Comparison of ENCODE assay signal across 8 cellular contexts in genomic region chr3:179348325-179349013, GRCh38. TPM values are rescaled to one million over a fixed set of nuclear protein-coding genes. Genes with fewer than 3 reads are reported as not detected.
DNase-seq lines count a peak whose midpoint lies in the region; ATAC-seq, FAIRE-seq and TF ChIP-seq lines count a peak whose summit lies in the region.

No MANE protein-coding gene starts in this region.

- no peaks in the 10 kb centered on the region for H3K36me3 Mint-ChIP-seq in IgD-negative memory B cell

- peak; percentile 66 for ATAC-seq in GM21528 (IDR thresholded peaks at IDR 0.05; ENCODE audit: low FRiP score, unreplicated experiment)
- peak; percentile 49 to 60 for ATAC-seq in lower lobe of right lung
- ATAC-seq in aorta (ENCODE audit: low FRiP score) = no peak

- no peak for TF ChIP-seq CTCF in GM12864 (IDR thresholded peaks at IDR 0.05; ENCODE audit: low read depth, low read length, missing control alignments)
- TF ChIP-seq CTCF in lower lobe of right lung (IDR thresholded peaks at IDR 0.05) = no peak

- H3K27ac ChIP-seq in lower lobe of right lung (peak overlapping the region; percentile 82), aorta (ENCODE audit: low read depth in 1 of 2, low read length in 2 of 2) (no peak overlapping the region)

- H3K27me3 ChIP-seq in lower lobe of right lung (ENCODE audit: low read depth) (no peaks in the 10 kb centered on the region), aorta (ENCODE audit: control insufficient read depth in 1 of 2, insufficient read depth in 2 of 2, low read length in 1 of 2) (no peaks in the 10 kb centered on the region)

- peaks cover 37% of the 10 kb centered on the region for H3K36me3 ChIP-seq in lower lobe of right lung
- H3K36me3 ChIP-seq in aorta (ENCODE audit: control insufficient read depth in 1 of 2, insufficient read depth in 2 of 2, low read length in 1 of 2) = peaks cover 0 to 6% of the 10 kb centered on the region in 2 donors

- H3K4me3 ChIP-seq in GM12864 (ENCODE audit: low read depth, low read length) = peak overlapping the region; percentile 98
- H3K4me3 ChIP-seq in lower lobe of right lung = peak overlapping the region; percentile 90
- H3K4me3 ChIP-seq in aorta (ENCODE audit: low read length in 2 of 2) = peak overlapping the region; percentile 40 to 70

- H3K4me1 ChIP-seq in lower lobe of right lung (peaks cover 17% of the 10 kb centered on the region), aorta (ENCODE audit: control insufficient read depth in 1 of 2, insufficient read depth in 2 of 2, low read length in 2 of 2) (no peaks in the 10 kb centered on the region)

- no peak for FAIRE-seq in HTR-8/SVneo (lab: Jason Lieb, UNC)

- intact Hi-C loops in lower lobe of right lung (cut with DNase I) (no loop called here), aorta (cut with DNase I) (loop anchor here in 1 of 2 donors (5.0 kb wide), 1 partner anchor 214 kb away; the partner anchor contains the start of gene ACTL6A)

- H3K9me3 Mint-ChIP-seq in IgD-negative memory B cell = no peaks in the 10 kb centered on the region

- DNase-seq in GM12864 (ENCODE audit: low read depth) = peak; percentile 73
- DNase-seq in astrocyte of the hippocampus (ENCODE audit: low read depth, low spot score) = peak; percentile 7
- no peak for DNase-seq in lower lobe of right lung
- DNase-seq in aorta = no peak
- DNase-seq in HTR-8/SVneo (ENCODE audit: insufficient read length, low spot score) = no peak
- no peak for DNase-seq in activated CD4-positive, alpha-beta T cell treated with anti-CD3 and anti-CD28 coated beads for 48 hours

- H3K9me3 ChIP-seq in lower lobe of right lung (no peaks in the 10 kb centered on the region), aorta (ENCODE audit: control insufficient read depth, low read length) (no peaks in the 10 kb centered on the region)

- peak overlapping the region; percentile 92 to 100 (median 98) for H3K4me3 Mint-ChIP-seq in IgD-negative memory B cell

- WGBS in aorta, 2 donors = 26% methylated on average over 5 of the region's 5 CpGs

- H3K27ac Mint-ChIP-seq in IgD-negative memory B cell = peak overlapping the region; percentile 72 to 98 (median 84)

- H3K27me3 Mint-ChIP-seq in IgD-negative memory B cell = no peaks in the 10 kb centered on the region

- H3K4me1 Mint-ChIP-seq in IgD-negative memory B cell = peaks cover 11 to 23% (median 15%) of the 10 kb centered on the region in 3 donors

RNA-seq across cellular contexts. Expression of gene MFN1, which starts 1.0 kb away (rescaled TPM):
- polyA plus RNA-seq in IgD-negative memory B cell = 12.8 TPM
- 45.9 TPM for total RNA-seq in lower lobe of right lung
- total RNA-seq in aorta = 10 to 100 TPM; 56.1 to 61.3 TPM
- polyA plus RNA-seq in aorta = 10 to 100 TPM in 1 of 2 donors, 1 to 10 TPM in 1; 9.9 to 25.3 TPM

RNA-seq across cellular contexts. Expression of gene ZNF639, which starts 25.6 kb away (rescaled TPM):
- 59.4 TPM for polyA plus RNA-seq in IgD-negative memory B cell
- 26.2 TPM for total RNA-seq in lower lobe of right lung
- 10 to 100 TPM; 36.9 to 40.0 TPM for total RNA-seq in aorta
- 10 to 100 TPM; 22.5 to 30.2 TPM for polyA plus RNA-seq in aorta

Comparison
In these comparisons a context has a peak if more than half of its experiments do, and no peak if none do; other contexts are left out.
1. DNase-seq: peak in GM12864 (single experiment) and astrocyte of the hippocampus (single experiment); none in lower lobe of right lung (single experiment), aorta (0 of 2), HTR-8/SVneo (single experiment) and activated CD4-positive, alpha-beta T cell treated with anti-CD3 and anti-CD28 coated beads for 48 hours (single experiment).
2. Peak in every context shown above with its lines, with median percentiles within 50 percentile points of each other: H3K4me3 ChIP-seq.